ENCODE assay signal across 8 cellular contexts in the genomic region with DNA sequence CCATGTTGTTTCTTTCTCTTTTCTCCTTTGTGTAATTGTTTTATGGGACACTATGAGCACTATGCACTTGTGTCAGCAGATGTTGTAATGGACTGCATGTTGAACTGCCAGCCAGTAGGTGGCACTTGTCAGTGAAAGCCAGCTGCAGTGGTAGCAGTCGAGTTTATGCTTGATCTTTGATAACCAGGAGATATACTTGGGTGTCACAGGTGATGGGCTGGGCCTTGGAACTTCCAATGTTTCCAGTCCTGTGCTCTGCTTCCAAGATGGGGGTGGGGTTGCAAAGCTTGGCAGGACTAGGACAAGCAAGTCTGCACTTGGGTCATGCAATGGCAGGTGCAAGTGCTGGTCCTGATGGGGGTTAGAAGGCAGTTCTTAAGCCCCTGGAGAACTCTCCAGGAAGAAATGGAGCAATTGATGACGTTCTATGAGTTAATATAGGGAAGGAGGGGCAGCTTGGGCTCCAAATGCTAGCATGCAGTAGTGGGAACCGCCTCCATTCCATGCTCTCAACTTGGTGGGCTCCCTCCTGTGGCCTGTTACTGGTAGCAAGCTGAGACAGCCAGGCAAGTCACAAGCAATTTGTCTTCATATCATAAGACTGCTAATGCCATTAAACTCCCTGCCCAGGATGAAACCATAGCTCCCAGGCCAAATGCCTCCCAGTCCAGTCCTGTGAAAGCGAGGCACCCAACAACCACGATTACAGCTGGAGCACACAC. TPM values are rescaled to one million over a fixed set of nuclear protein-coding genes. Genes with fewer than 3 reads are reported as not detected.
A peak's percentile ranks its signal among the peaks of the same experiment; 100 is the strongest.
DNase-seq lines count a peak whose midpoint lies in the region; ATAC-seq and TF ChIP-seq lines count a peak whose summit lies in the region.

No MANE protein-coding gene starts in this region.

- DNase-seq in ELR (ENCODE audit: low read depth): peak; percentile 49
- DNase-seq in T-cell: peak in 25 of 34 experiments; percentile 4 to 38 (median 17)
- DNase-seq in dorsolateral prefrontal cortex: no peak
- peak; percentile 23 for DNase-seq in mucosa of gallbladder (ENCODE audit: low spot score)
- DNase-seq in NCI-H510A (lab: John Stamatoyannopoulos, UW): no peak
- DNase-seq in ureter (ENCODE audit: low spot score): no peak

- no peaks in the 10 kb centered on the region for H3K36me3 Mint-ChIP-seq in T-cell

- no peak overlapping the region for H3K27ac Mint-ChIP-seq in T-cell

- no peak overlapping the region for H3K4me3 ChIP-seq in dorsolateral prefrontal cortex

- H3K27me3 Mint-ChIP-seq in T-cell: peaks cover 7 to 14% of the 10 kb centered on the region in 2 donors

- peak overlapping the region in 3 of 59 donors; percentile 8 to 32 (median 18) for H3K27ac ChIP-seq in dorsolateral prefrontal cortex

- CTCF ChIA-PET in T-cell (lab: Charles Lee): interaction anchor here (0.6 to 1.8 kb wide), 11 partner anchors 8 to 410 kb away, joined by 3 to 13 read pairs (median 4); no protein-coding TSS in a partner anchor

- no peak overlapping the region for H3K4me3 Mint-ChIP-seq in T-cell

- TF ChIP-seq CTCF in dorsolateral prefrontal cortex (IDR thresholded peaks at IDR 0.05 in 54 of 56, conservative IDR thresholded peaks at IDR 0.05 in 2 of 56; ENCODE audit: low read depth in 1 of 56, partially characterized antibody in 56 of 56): peak in 53 of 56 donors; percentile 22 to 65 (median 46)

- no peaks in the 10 kb centered on the region for H3K27me3 ChIP-seq in dorsolateral prefrontal cortex

- ATAC-seq in GM19452 (IDR thresholded peaks at IDR 0.05; ENCODE audit: unreplicated experiment): peak; percentile 99
- peak; percentile 99 for ATAC-seq in HG03354 (IDR thresholded peaks at IDR 0.05; ENCODE audit: poor library complexity, severe bottlenecking, unreplicated experiment)
- peak; percentile 48 to 73 (median 58) for ATAC-seq in T-cell (replicated peaks in 1 of 4)

- POLR2A ChIA-PET in T-cell (lab: Charles Lee): no interaction called here

- peaks cover 0 to 3% (median 0%) of the 10 kb centered on the region in 3 donors for H3K9me3 Mint-ChIP-seq in T-cell

- intact Hi-C loops in dorsolateral prefrontal cortex (cut with DNase I): no loop called here

- no peaks in the 10 kb centered on the region for H3K4me1 Mint-ChIP-seq in T-cell

RNA-seq across cellular contexts. Expression of a gene that starts 21.0 kb away (rescaled TPM):
- total RNA-seq in T-cell (under 1 TPM in 3 of 5 donors, not detected in 2; 0.15 to 0.20 (median 0.15) TPM), dorsolateral prefrontal cortex (10 to 100 TPM in 2 of 120 experiments, 1 to 10 TPM in 118; 1.8 to 10.8 (median 5.8) TPM), mucosa of gallbladder (0.12 TPM), ureter (2.2 TPM)

Comparison
In these comparisons a context has a peak if more than half of its experiments do, and no peak if none do; other contexts are left out.
1. DNase-seq: peak in ELR (single experiment), T-cell (25 of 34) and mucosa of gallbladder (single experiment); none in dorsolateral prefrontal cortex (0 of 10), NCI-H510A (single experiment) and ureter (single experiment).
2. Peak in every context shown above with its lines, with median percentiles within 50 percentile points of each other: ATAC-seq.